ENCODE assay signal across 1 cellular context in genomic region chr6:17705428-17705777, GRCh38.
A peak's percentile ranks its signal among the peaks of the same experiment; 100 is the strongest.
TF ChIP-seq lines count a peak whose summit lies in the region.

No MANE protein-coding gene starts in this region.

TF ChIP-seq in K562, 482 proteins besides CTCF, POLR2A, EP300 and RAD21 (continued from another document):
- TF ChIP-seq CHD7 (IDR thresholded peaks at IDR 0.05; ENCODE audit: low read depth, low read length), result no peak
- peak; percentile 32 for TF ChIP-seq TAF1 (IDR thresholded peaks at IDR 0.05; ENCODE audit: control insufficient read depth, extremely low read depth, insufficient read depth, low read length, severe bottlenecking)
- TF ChIP-seq MEIS2 (IDR thresholded peaks at IDR 0.05; ENCODE audit: partially characterized antibody), result no peak
- TF ChIP-seq TAF9B (IDR thresholded peaks at IDR 0.05; ENCODE audit: partially characterized antibody), result peak; percentile 41
- TF ChIP-seq PYGO2 (tag; IDR thresholded peaks at IDR 0.05), result no peak
- TF ChIP-seq NCOR1 (IDR thresholded peaks at IDR 0.05), result 0 out of 2 replicates have a peak, but pooled peaks have one; percentile 27
- peak; percentile 94 for TF ChIP-seq VEZF1 (CRISPR knock-in tag; IDR thresholded peaks at IDR 0.05)
- TF ChIP-seq TGIF2 (CRISPR knock-in tag; IDR thresholded peaks at IDR 0.05), result no peak
- no peak for TF ChIP-seq TCF15 (CRISPR knock-in tag; IDR thresholded peaks at IDR 0.05)
- TF ChIP-seq BCOR (IDR thresholded peaks at IDR 0.05), result no peak
- TF ChIP-seq THAP12 (CRISPR knock-in tag; IDR thresholded peaks at IDR 0.05), result no peak
- TF ChIP-seq SRSF9 (IDR thresholded peaks at IDR 0.05; ENCODE audit: borderline replicate concordance, low read depth, low read length), result no peak
- peak; percentile 79; the same call in 1 of the 2 replicates for TF ChIP-seq ZNF644 (tag; IDR thresholded peaks at IDR 0.05; ENCODE audit: low read depth)
- no peak for TF ChIP-seq NFRKB (IDR thresholded peaks at IDR 0.05; ENCODE audit: low read depth)
- 0 out of 2 replicates have a peak, but pooled peaks have one; percentile 6 for TF ChIP-seq CREM (IDR thresholded peaks at IDR 0.05; ENCODE audit: low read depth)
